Comparison of ENCODE assay signal across 9 cellular contexts in genomic region chr2:238107525-238108422, GRCh38. TPM values are rescaled to one million over a fixed set of nuclear protein-coding genes. Genes with fewer than 3 reads are reported as not detected.
DNase-seq lines count a peak whose midpoint lies in the region; ATAC-seq, FAIRE-seq and TF ChIP-seq lines count a peak whose summit lies in the region.
"Had no signal": no experiment of that assay in that cellular context is flagged by ENCODE, and none has a peak within 500 bp of the region (broad histone marks: within the 10 kb centered on the region; RNA-seq: fewer than 3 reads in every experiment).

No MANE protein-coding gene starts in this region.

- TF ChIP-seq CTCF in A549 (IDR thresholded peaks at IDR 0.05): no peak
- no peak for TF ChIP-seq CTCF in BE2C (IDR thresholded peaks at IDR 0.05; ENCODE audit: low read depth, low read length)

- no peak for TF ChIP-seq EP300 in A549 (IDR thresholded peaks at IDR 0.05)

- peaks cover 6% of the 10 kb centered on the region for H3K4me1 Mint-ChIP-seq in stimulated activated effector memory CD8-positive, alpha-beta T cell treated with anti-CD3 and anti-CD28 coated beads, Interleukin-12 subunit alpha, Interleukin-12 subunit beta, amount 100 ng/mL, for 72 hours

- H3K36me3 Mint-ChIP-seq in stimulated activated effector memory CD8-positive, alpha-beta T cell treated with anti-CD3 and anti-CD28 coated beads, Interleukin-12 subunit alpha, Interleukin-12 subunit beta, amount 100 ng/mL, for 72 hours: no peaks in the 10 kb centered on the region

- TF ChIP-seq RAD21 in A549 (conservative IDR thresholded peaks at IDR 0.05 in 1 of 2, IDR thresholded peaks at IDR 0.05 in 1 of 2): no peak

- H3K4me1 ChIP-seq in A549: no peaks in the 10 kb centered on the region
- peaks cover 9 to 20% of the 10 kb centered on the region in 2 donors for H3K4me1 ChIP-seq in duodenal mucosa (ENCODE audit: control insufficient read depth in 1 of 2, insufficient read depth in 2 of 2, low read length in 2 of 2)
- H3K4me1 ChIP-seq in BE2C: peaks cover 7% of the 10 kb centered on the region

- POLR2A ChIA-PET in A549 (lab: Yijun Ruan, JAX): interaction anchor here (1.4 kb wide), 1 partner anchor 47 kb away, joined by 3 read pairs; the partner anchor contains the start of gene SCLY

- H3K9me3 Mint-ChIP-seq in stimulated activated effector memory CD8-positive, alpha-beta T cell treated with anti-CD3 and anti-CD28 coated beads, Interleukin-12 subunit alpha, Interleukin-12 subunit beta, amount 100 ng/mL, for 72 hours: peaks cover 6% of the 10 kb centered on the region

- H3K27ac ChIP-seq in A549: no peak overlapping the region
- no peak overlapping the region for H3K27ac ChIP-seq in duodenal mucosa (ENCODE audit: low read depth, low read length)

- no peaks in the 10 kb centered on the region for H3K36me3 ChIP-seq in duodenal mucosa (ENCODE audit: control insufficient read depth in 1 of 2, insufficient read depth in 2 of 2, low read length in 2 of 2)
- no peaks in the 10 kb centered on the region for H3K36me3 ChIP-seq in BE2C

- peak overlapping the region in 1 of 2 donors; percentile 43 for H3K9ac ChIP-seq in duodenal mucosa (ENCODE audit: low read depth in 1 of 2, low read length in 2 of 2)

- WGBS in A549 (ENCODE audit: missing lambda C conversion rate): 77% methylated on average over 22 of the region's 28 CpGs

- no peak overlapping the region for H3K27ac Mint-ChIP-seq in stimulated activated effector memory CD8-positive, alpha-beta T cell treated with anti-CD3 and anti-CD28 coated beads, Interleukin-12 subunit alpha, Interleukin-12 subunit beta, amount 100 ng/mL, for 72 hours

- CTCF ChIA-PET in A549 (lab: Yijun Ruan, JAX): interaction anchor here (1.5 kb wide), 1 partner anchor 12 kb away, joined by 3 read pairs; no protein-coding TSS in a partner anchor

- FAIRE-seq in A549 (lab: Jason Lieb, UNC) (no peak), urothelium cell line (lab: Jason Lieb, UNC) (no peak)
- FAIRE-seq: G401.6 had no signal

- TF ChIP-seq POLR2A in A549 (IDR thresholded peaks at IDR 0.05; ENCODE audit: low read length): no peak

- 0 out of 3 replicates have a peak overlapping the region, but pooled peaks have one; percentile 31 for H3K4me2 ChIP-seq in A549

- H3K4me3 ChIP-seq in A549: no peak overlapping the region
- peak overlapping the region; percentile 54 to 62 for H3K4me3 ChIP-seq in duodenal mucosa (ENCODE audit: low read depth in 1 of 2, low read length in 2 of 2)
- no peak overlapping the region for H3K4me3 ChIP-seq in BE2C (ENCODE audit: low read depth, low read length)

- DNase-seq in A549 (ENCODE audit: low read depth in 1 of 2, low spot score in 1 of 2) (no peak), GM19238 (ENCODE audit: insufficient read length, low spot score) (peak; percentile 73), urothelium cell line (ENCODE audit: low spot score) (no peak), NCI-H1105 treated with DMSO at 0.1 percent for 48 hours (lab: John Stamatoyannopoulos, UW) (no peak), BE2C (no peak)
- no peak for DNase-seq in stimulated activated effector memory CD8-positive, alpha-beta T cell treated with anti-CD3 and anti-CD28 coated beads, Interleukin-12 subunit alpha, Interleukin-12 subunit beta, amount 100 ng/mL, for 72 hours (ENCODE audit: low spot score in 2 of 2)

- ATAC-seq in A549 (peak in 1 of 2 experiments; percentile 47; a peak in 3 of 6 replicates), HG03378 (IDR thresholded peaks at IDR 0.05; ENCODE audit: unreplicated experiment) (peak; percentile 62)
- no peak for ATAC-seq in stimulated activated effector memory CD8-positive, alpha-beta T cell treated with anti-CD3 and anti-CD28 coated beads, Interleukin-12 subunit alpha, Interleukin-12 subunit beta, amount 100 ng/mL, for 72 hours

- peaks cover 10% of the 10 kb centered on the region for H3K9me3 ChIP-seq in A549
- no peaks in the 10 kb centered on the region for H3K9me3 ChIP-seq in duodenal mucosa (ENCODE audit: control insufficient read depth in 1 of 2, low read length in 2 of 2)
- H3K9me3 ChIP-seq in BE2C: no peaks in the 10 kb centered on the region; the same call in 1 of the 2 replicates

- H3K4me3 Mint-ChIP-seq in stimulated activated effector memory CD8-positive, alpha-beta T cell treated with anti-CD3 and anti-CD28 coated beads, Interleukin-12 subunit alpha, Interleukin-12 subunit beta, amount 100 ng/mL, for 72 hours: no peak overlapping the region

- H3K27me3 ChIP-seq in duodenal mucosa (ENCODE audit: control insufficient read depth in 1 of 2, insufficient read depth in 2 of 2, low read length in 2 of 2) (no peaks in the 10 kb centered on the region), BE2C (no peaks in the 10 kb centered on the region)

TF ChIP-seq in A549, 52 proteins besides CTCF, POLR2A, EP300 and RAD21 (continues in another document):
- TF ChIP-seq MAZ (IDR thresholded peaks at IDR 0.05; ENCODE audit: borderline replicate concordance, low read depth, low read length): no peak
- no peak for TF ChIP-seq REST (IDR thresholded peaks at IDR 0.05)
- no peak for TF ChIP-seq SREBF2 (IDR thresholded peaks at IDR 0.05)
- no peak for TF ChIP-seq POLR2AphosphoS2 (conservative IDR thresholded peaks at IDR 0.05; ENCODE audit: low read length)
- no peak for TF ChIP-seq FOSB (CRISPR knock-in tag; IDR thresholded peaks at IDR 0.05)
- no peak for TF ChIP-seq PHF8 (IDR thresholded peaks at IDR 0.05; ENCODE audit: borderline replicate concordance, low read depth)
- TF ChIP-seq CBX8 (IDR thresholded peaks at IDR 0.05): no peak
- TF ChIP-seq MYC (IDR thresholded peaks at IDR 0.05; ENCODE audit: borderline replicate concordance, low read length): no peak
- no peak for TF ChIP-seq TP53 (CRISPR knock-in tag; IDR thresholded peaks at IDR 0.05)
- TF ChIP-seq NFE2L2 (conservative IDR thresholded peaks at IDR 0.05; ENCODE audit: low read length): no peak

RNA-seq across cellular contexts. Expression of gene ESPNL, which starts 7.6 kb away (rescaled TPM):
- polyA plus RNA-seq in A549 (2011; rRNA removed) (0.04 and 0.07 TPM in 2 replicates), A549 (2017; fragmentation: RNase III; extraction: RNeasy Plus Mini Kit Qiagen cat#74134 plus additional on column Dnase treatment) (0.15 to 0.22 TPM (median 0.17 TPM) in 3 replicates)
- polyA plus RNA-seq in A549 (2012; cell fraction: cytosol; rRNA removed): 0.12 and 0.16 TPM in 2 replicates
- polyA plus RNA-seq in A549 (2012; cell fraction: nucleus; rRNA removed): 0.80 and 1.0 TPM in 2 replicates
- not detected in 2 replicates for polyA minus RNA-seq in A549 (2011; rRNA and poly(A)+ RNA removed)
- 0.65 TPM for polyA plus RNA-seq in BE2C (2012; ENCODE audit: insufficient read depth, insufficient read length, low read depth)

RNA-seq across cellular contexts. Expression of gene KLHL30, which starts 30.7 kb away (rescaled TPM):
- polyA plus RNA-seq in A549 (2011; rRNA removed) (0.04 TPM in 1 of 2 replicates, not detected in the other), A549 (2017; fragmentation: RNase III; extraction: RNeasy Plus Mini Kit Qiagen cat#74134 plus additional on column Dnase treatment) (0.03 to 0.04 TPM (median 0.03 TPM) in 3 replicates)
- polyA plus RNA-seq in A549 (2012; cell fraction: cytosol; rRNA removed): 0.01 TPM in 1 of 2 replicates, not detected in the other
- 0.05 and 0.07 TPM in 2 replicates for polyA plus RNA-seq in A549 (2012; cell fraction: nucleus; rRNA removed)
- polyA minus RNA-seq in A549 (2011; rRNA and poly(A)+ RNA removed): 0.08 TPM in 1 of 2 replicates, not detected in the other
- polyA plus RNA-seq in BE2C (2012; ENCODE audit: insufficient read depth, insufficient read length, low read depth): 1.8 TPM

RNA-seq across cellular contexts. Expression of gene SCLY, which starts 47.0 kb away (rescaled TPM):
- polyA plus RNA-seq in A549 (2011; rRNA removed) (19.0 and 19.3 TPM in 2 replicates), A549 (2017; fragmentation: RNase III; extraction: RNeasy Plus Mini Kit Qiagen cat#74134 plus additional on column Dnase treatment) (25.5 to 28.3 TPM (median 28.1 TPM) in 3 replicates)
- 29.2 and 38.4 TPM in 2 replicates for polyA plus RNA-seq in A549 (2012; cell fraction: cytosol; rRNA removed)
- 55.2 and 59.9 TPM in 2 replicates for polyA plus RNA-seq in A549 (2012; cell fraction: nucleus; rRNA removed)
- polyA minus RNA-seq in A549 (2011; rRNA and poly(A)+ RNA removed): 21.5 and 32.3 TPM in 2 replicates
- polyA plus RNA-seq in BE2C (2012; ENCODE audit: insufficient read depth, insufficient read length, low read depth): 63.6 TPM

RNA-seq across cellular contexts. Expression of gene ERFE, which starts 51.0 kb away (rescaled TPM):
- polyA plus RNA-seq in A549 (2011; rRNA removed) (2.6 and 3.7 TPM in 2 replicates), A549 (2017; fragmentation: RNase III; extraction: RNeasy Plus Mini Kit Qiagen cat#74134 plus additional on column Dnase treatment) (2.0 to 3.6 TPM (median 2.6 TPM) in 3 replicates)
- 4.6 and 6.8 TPM in 2 replicates for polyA plus RNA-seq in A549 (2012; cell fraction: cytosol; rRNA removed)
- 11.7 and 15.4 TPM in 2 replicates for polyA plus RNA-seq in A549 (2012; cell fraction: nucleus; rRNA removed)
- 1.7 and 2.4 TPM in 2 replicates for polyA minus RNA-seq in A549 (2011; rRNA and poly(A)+ RNA removed)
- polyA plus RNA-seq in BE2C (2012; ENCODE audit: insufficient read depth, insufficient read length, low read depth): 0.43 TPM

Comparison
In these comparisons a context has a peak if more than half of its experiments do, and no peak if none do; other contexts are left out.
1. H3K4me3 ChIP-seq: peak in duodenal mucosa (2 of 2); none in A549 (single experiment) and BE2C (single experiment).